In the genomic region with DNA sequence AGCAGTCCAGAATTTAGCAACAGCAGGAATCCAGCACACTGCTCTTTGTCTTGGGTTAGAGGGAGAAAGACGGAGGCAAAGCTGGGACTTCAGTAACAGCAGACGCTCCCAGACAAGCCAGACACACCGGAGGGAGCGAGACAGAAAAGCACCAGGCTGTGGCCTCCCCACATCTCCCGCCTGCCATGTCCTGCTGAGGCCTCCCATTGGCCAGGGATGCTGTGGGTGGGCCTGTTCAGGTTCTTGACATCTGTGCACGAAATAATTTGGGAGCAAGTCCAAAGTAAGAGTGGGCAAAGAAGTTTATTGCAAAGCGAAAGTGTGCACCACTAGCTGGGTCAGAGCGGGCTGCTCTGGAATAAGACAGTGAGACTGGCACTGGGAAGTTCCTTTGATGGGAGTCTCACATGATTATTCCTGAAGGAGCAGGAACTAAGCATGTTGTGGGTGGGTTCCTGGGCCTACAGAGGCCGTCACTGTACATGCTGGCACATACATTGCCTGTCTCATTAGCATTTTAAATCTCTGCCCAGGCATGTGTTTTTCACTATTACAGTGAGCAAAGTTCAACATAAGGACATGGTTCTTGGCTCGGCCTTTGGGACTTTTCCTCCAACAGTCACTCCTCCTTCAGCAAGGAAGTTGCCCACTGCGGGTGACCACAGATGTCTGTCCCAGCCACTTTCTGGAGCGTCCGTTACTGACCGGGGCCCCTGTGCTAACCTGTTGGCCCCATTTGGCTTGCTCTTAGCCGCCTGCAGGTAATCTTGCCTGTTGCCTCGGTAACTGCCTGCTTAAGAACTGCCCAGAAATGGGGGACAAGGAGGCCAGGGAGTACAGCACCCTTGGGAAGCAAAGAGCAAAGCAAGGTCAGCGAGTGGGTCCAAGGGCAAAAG, we compare ENCODE assay signal across 28 cellular contexts.
DNase-seq lines count a peak whose midpoint lies in the region; ATAC-seq, FAIRE-seq and TF ChIP-seq lines count a peak whose summit lies in the region.
"Had no signal": no experiment of that assay in that cellular context is flagged by ENCODE, and none has a peak within 500 bp of the region (broad histone marks: within the 10 kb centered on the region; RNA-seq: fewer than 3 reads in every experiment).

No MANE protein-coding gene starts in this region.

- H3K4me1 ChIP-seq in sigmoid colon, result peaks cover 0 to 4% (median 0%) of the 10 kb centered on the region in 4 donors
- H3K4me1 ChIP-seq: colonic mucosa, psoas muscle, tibial artery had no signal

- intact Hi-C loops in sigmoid colon (cut with DNase I), result no loop called here

- ATAC-seq in esophagus mucosa (peak; percentile 62), GM18517 (IDR thresholded peaks at IDR 0.05; ENCODE audit: unreplicated experiment) (no peak), GM21529 (IDR thresholded peaks at IDR 0.05; ENCODE audit: unreplicated experiment) (no peak)
- ATAC-seq: psoas muscle had no signal

- 55 to 76% methylated on average over 17 of the region's 17 CpGs for WGBS in sigmoid colon, 2 donors

- TF ChIP-seq CTCF in sigmoid colon (IDR thresholded peaks at IDR 0.05), result no peak

- H3K4me3 ChIP-seq in sigmoid colon, result no peak overlapping the region
- H3K4me3 ChIP-seq: BLaER1 treated with 17β-estradiol and CSF1 and Interleukin-3, amounts not matched to agents 10 nM and 100 nM; colonic mucosa; MG63; psoas muscle; tibial artery had no signal

- no peak for TF ChIP-seq POLR2A in sigmoid colon (IDR thresholded peaks at IDR 0.05)

- no peak for TF ChIP-seq EP300 in sigmoid colon (IDR thresholded peaks at IDR 0.05)

- no peaks in the 10 kb centered on the region for H3K27me3 ChIP-seq in sigmoid colon
- H3K27me3 ChIP-seq: BLaER1 treated with 17β-estradiol and CSF1 and Interleukin-3, amounts not matched to agents 10 nM and 100 nM; colonic mucosa; MG63 had no signal

- DNase-seq in DMS 273 (lab: John Stamatoyannopoulos, UW; ENCODE audit: unreplicated experiment) (peak; percentile 92), NCI-H524 treated with DMSO at 0.1 percent for 48 hours (lab: John Stamatoyannopoulos, UW) (peak; percentile 4), sigmoid colon (peak; percentile 51), RCC 7860 (ENCODE audit: low spot score) (no peak), epidermal melanocyte (ENCODE audit: insufficient read length, low spot score) (no peak)
- DNase-seq: ACHN; activated B cell treated with CpG ODN at 0.5 μM for 24 hours; activated CD4-positive, alpha-beta T cell treated with anti-CD3 and anti-CD28 coated beads, Interleukin-2, amount 50 U/mL, for 4 hours; activated naive CD4-positive, alpha-beta T cell treated with anti-CD3 and anti-CD28 coated beads, Interleukin-2, amount 10 ng/mL, durations not matched to agents 7 days and 5 days; amygdala; colonic mucosa; COR-L47; DMS79; effector CD8-positive, alpha-beta T cell; erythroblast; foreskin melanocyte; KBM-7; MG63; NCI-H1417; psoas muscle; stimulated activated naive CD4-positive, alpha-beta T cell treated with Interleukin-2 at 50 U/mL for 16 hours; T-helper 1 cell had no signal

- H3K9me3 ChIP-seq in sigmoid colon, result no peaks in the 10 kb centered on the region
- H3K9me3 ChIP-seq: BLaER1 treated with 17β-estradiol and CSF1 and Interleukin-3, amounts not matched to agents 10 nM and 100 nM; colonic mucosa; MG63; psoas muscle; tibial artery had no signal

- no peak overlapping the region for H3K27ac ChIP-seq in sigmoid colon
- H3K27ac ChIP-seq: BLaER1 treated with 17β-estradiol and CSF1 and Interleukin-3, amounts not matched to agents 10 nM and 100 nM; colonic mucosa; psoas muscle; tibial artery had no signal

- FAIRE-seq in RCC 7860 (lab: Jason Lieb, UNC), result no peak
- FAIRE-seq: bronchial epithelial cell had no signal

- H3K36me3 ChIP-seq in sigmoid colon, result no peaks in the 10 kb centered on the region
- H3K36me3 ChIP-seq: BLaER1 treated with 17β-estradiol and CSF1 and Interleukin-3, amounts not matched to agents 10 nM and 100 nM; colonic mucosa; MG63; tibial artery had no signal

Comparison
In these comparisons a context has a peak if more than half of its experiments do, and no peak if none do; other contexts are left out.
1. DNase-seq: peak in DMS 273 (single experiment), NCI-H524 treated with DMSO at 0.1 percent for 48 hours (single experiment) and sigmoid colon (single experiment); none in RCC 7860 (single experiment) and epidermal melanocyte (single experiment).